ENCODE assay signal across 8 cellular contexts in the genomic region with DNA sequence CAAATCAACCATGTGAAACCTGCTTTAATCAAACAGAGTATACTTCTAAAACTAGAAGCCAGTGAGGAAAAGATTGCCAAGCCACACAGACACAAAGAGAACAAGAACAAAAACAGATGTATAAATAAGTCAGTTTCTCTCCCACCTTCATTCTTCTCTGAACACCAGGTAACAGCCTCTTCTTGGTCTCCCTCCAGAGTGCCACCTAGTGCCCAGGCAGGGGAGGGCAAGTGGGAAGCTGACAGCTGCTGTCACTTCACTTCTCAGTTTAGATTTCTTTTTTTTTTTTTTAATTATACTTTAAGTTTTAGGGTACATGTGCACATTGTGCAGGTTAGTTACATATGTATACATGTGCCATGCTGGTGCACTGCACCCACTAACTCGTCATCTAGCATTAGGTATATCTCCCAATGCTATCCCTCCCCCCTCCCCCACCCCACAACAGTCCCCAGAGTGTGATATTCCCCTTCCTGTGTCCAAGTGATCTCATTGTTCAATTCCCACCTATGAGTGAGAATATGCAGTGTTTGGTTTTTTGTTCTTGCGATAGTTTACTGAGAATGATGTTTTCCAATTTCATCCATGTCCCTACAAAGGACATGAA.
DNase-seq lines count a peak whose midpoint lies in the region; ATAC-seq, FAIRE-seq and TF ChIP-seq lines count a peak whose summit lies in the region.
"Not testable (repeated sequence)": the region's sequence is repeated elsewhere in the genome, so short reads cannot be mapped to it uniquely, and the experiment has no call there.

No MANE protein-coding gene starts in this region.

- ATAC-seq in GM21423 (IDR thresholded peaks at IDR 0.05; ENCODE audit: unreplicated experiment) (peak; percentile 89), left lung (peak; percentile 75)

- FAIRE-seq in D721Med (lab: Jason Lieb, UNC); HTR-8/SVneo (lab: Jason Lieb, UNC); bronchial epithelial cell (lab: Jason Lieb, UNC): not testable (repeated sequence)

- not testable (repeated sequence) for DNase-seq in D721Med (ENCODE audit: insufficient read length, low spot score); left lung
- peak; percentile 36 for DNase-seq in HTR-8/SVneo (ENCODE audit: insufficient read length, low spot score)
- DNase-seq in NOMO-1 treated with dmso at 0.1 percent for 144 hours (lab: John Stamatoyannopoulos, UW; ENCODE audit: unreplicated experiment), result peak; percentile 5
- peak; percentile 13 to 30 for DNase-seq in activated CD4-positive, alpha-beta T cell treated with anti-CD3 and anti-CD28 coated beads, Interleukin-2, amount 50 U/mL, for 24 hours (ENCODE audit: low read depth in 1 of 2, low spot score in 1 of 2)
- DNase-seq in bronchial epithelial cell (ENCODE audit: low read depth), result peak; percentile 39
- DNase-seq in stimulated activated CD8-positive, alpha-beta memory T cell treated with anti-CD3 and anti-CD28 coated beads, Interleukin-15, amount 100 ng/mL, for 24 hours (ENCODE audit: low read depth), result peak; percentile 5

- not testable (repeated sequence) for H3K4me3 ChIP-seq in bronchial epithelial cell (ENCODE audit: low read depth, low read length); left lung

- not testable (repeated sequence) for H3K9me3 ChIP-seq in left lung

- not testable (repeated sequence) for H3K4me1 ChIP-seq in left lung

- H3K36me3 ChIP-seq in bronchial epithelial cell (ENCODE audit: control insufficient read depth, insufficient read depth, low read length); left lung: not testable (repeated sequence)

- TF ChIP-seq CTCF in D721Med (IDR thresholded peaks at IDR 0.05; ENCODE audit: insufficient read depth, missing control alignments) (peak; percentile 82), bronchial epithelial cell (IDR thresholded peaks at IDR 0.05; ENCODE audit: insufficient read depth, low read length, severe bottlenecking) (peak; percentile 66), left lung (IDR thresholded peaks at IDR 0.05) (peak; percentile 20 to 42)

- not testable (repeated sequence) for H3K27ac ChIP-seq in left lung

- H3K27me3 ChIP-seq in bronchial epithelial cell (ENCODE audit: control insufficient read depth, insufficient read depth, low read length); left lung: not testable (repeated sequence)

- intact Hi-C loops in left lung (cut with DNase I), result not testable (repeated sequence)

Comparison
In these comparisons a context has a peak if more than half of its experiments do, and no peak if none do; other contexts are left out.
1. CTCF ChIP-seq: peak in every context shown above with its lines; median percentile 82 in D721Med; 66 in bronchial epithelial cell; 31 in left lung.